7 cellular contexts compared by ENCODE assay signal in genomic region chr6:106087548-106088325, GRCh38. TPM values are rescaled to one million over a fixed set of nuclear protein-coding genes. Genes with fewer than 3 reads are reported as not detected.
DNase-seq lines count a peak whose midpoint lies in the region; ATAC-seq and TF ChIP-seq lines count a peak whose summit lies in the region.

No MANE protein-coding gene starts in this region.

- H3K4me1 ChIP-seq in sigmoid colon = peaks cover 0 to 21% (median 16%) of the 10 kb centered on the region in 4 donors

- H3K27ac ChIP-seq in VCaP = peak overlapping the region; percentile 5; the same call in 1 of the 2 replicates
- H3K27ac ChIP-seq in sigmoid colon = peak overlapping the region in 2 of 4 donors; percentile 6 to 36

- TF ChIP-seq POLR2A in sigmoid colon (IDR thresholded peaks at IDR 0.05) = no peak

- H3K27me3 ChIP-seq in H7 (ENCODE audit: control insufficient read depth, insufficient read depth, low read length) = peaks cover 15% of the 10 kb centered on the region
- peaks cover 7 to 82% (median 28%) of the 10 kb centered on the region in 3 donors for H3K27me3 ChIP-seq in sigmoid colon

- TF ChIP-seq CTCF in VCaP (conservative IDR thresholded peaks at IDR 0.05) (no peak), sigmoid colon (IDR thresholded peaks at IDR 0.05) (no peak)

- H3K4me3 ChIP-seq in H7 (ENCODE audit: insufficient read depth, low read depth, low read length) (peak overlapping the region; percentile 19; the same call in 1 of the 2 replicates), sigmoid colon (peak overlapping the region in 3 of 4 donors; percentile 7 to 45 (median 41))

- H3K9me3 ChIP-seq in sigmoid colon = no peaks in the 10 kb centered on the region

- DNase-seq in H7 = peak; percentile 32
- peak; percentile 36 for DNase-seq in glomerular visceral epithelial cell (ENCODE audit: extremely low spot score)
- no peak for DNase-seq in sigmoid colon
- no peak for DNase-seq in ureter (ENCODE audit: low spot score)

- 44 to 71% methylated on average over 13 of the region's 13 CpGs for WGBS in sigmoid colon, 2 donors

- no peak for TF ChIP-seq EP300 in sigmoid colon (IDR thresholded peaks at IDR 0.05)

- intact Hi-C loops in sigmoid colon (cut with DNase I) = no loop called here

- ATAC-seq in HG03280 (IDR thresholded peaks at IDR 0.05; ENCODE audit: unreplicated experiment) = no peak
- no peak for ATAC-seq in HG02759 (IDR thresholded peaks at IDR 0.05; ENCODE audit: unreplicated experiment)

- H3K36me3 ChIP-seq in H7 (replicated peaks; ENCODE audit: control insufficient read depth, insufficient read depth, low read length) (no peaks in the 10 kb centered on the region), sigmoid colon (no peaks in the 10 kb centered on the region)

RNA-seq across cellular contexts. Expression of gene PRDM1, which starts 1.6 kb away (rescaled TPM):
- total RNA-seq in H7 (2014; rRNA removed; shearing (Covaris generic)) = 1.7 and 2.4 TPM in 2 replicates
- 1 to 10 TPM in 3 of 4 donors, under 1 TPM in 1; 0.55 to 1.6 (median 1.2) TPM for total RNA-seq in sigmoid colon
- polyA plus RNA-seq in sigmoid colon = 10 to 100 TPM in 1 of 3 donors, 1 to 10 TPM in 2; 3.0 to 17.6 (median 7.2) TPM
- total RNA-seq in ureter = 18.2 TPM

Comparison
In these comparisons a context has a peak if more than half of its experiments do, and no peak if none do; other contexts are left out.
1. DNase-seq: peak in H7 (single experiment) and glomerular visceral epithelial cell (single experiment); none in sigmoid colon (single experiment) and ureter (single experiment).